29 cellular contexts compared by ENCODE assay signal in genomic region chr10:9140373-9140772, GRCh38.
"Had no signal": no experiment of that assay in that cellular context is flagged by ENCODE, and none has a peak within 500 bp of the region (broad histone marks: within the 10 kb centered on the region; RNA-seq: fewer than 3 reads in every experiment).

No MANE protein-coding gene starts in this region.

- H3K9me3 Mint-ChIP-seq: activated CD4-positive, alpha-beta memory T cell treated with anti-CD3 and anti-CD28 coated beads, Interleukin-2, amount 10 ng/mL, durations not matched to agents 7 days and 5 days; activated CD4-positive, alpha-beta T cell treated with anti-CD3 and anti-CD28 coated beads, Interleukin-2, amount 10 ng/mL, durations not matched to agents 24 days and 14 days; activated naive CD4-positive, alpha-beta T cell treated with anti-CD3 and anti-CD28 coated beads, Interleukin-2, amount 50 U/mL, for 72 hours; central memory CD8-positive, alpha-beta T cell; effector memory CD8-positive, alpha-beta T cell; nephron progenitor cell had no signal

- H3K4me3 ChIP-seq: ascending aorta, breast epithelium, colonic mucosa, dorsolateral prefrontal cortex, esophagus squamous epithelium, gastroesophageal sphincter, heart left ventricle, pancreas, right lobe of liver, smooth muscle cell had no signal

- H3K27me3 ChIP-seq: ascending aorta, breast epithelium, colonic mucosa, esophagus squamous epithelium, heart left ventricle, pancreas, right lobe of liver had no signal

- H3K27ac Mint-ChIP-seq: activated CD4-positive, alpha-beta memory T cell treated with anti-CD3 and anti-CD28 coated beads, Interleukin-2, amount 10 ng/mL, durations not matched to agents 7 days and 5 days; activated CD4-positive, alpha-beta T cell treated with anti-CD3 and anti-CD28 coated beads, Interleukin-2, amount 10 ng/mL, durations not matched to agents 24 days and 14 days; activated CD8-positive, alpha-beta memory T cell treated with anti-CD3 and anti-CD28 coated beads, Interleukin-2, amount 10 ng/mL, durations not matched to agents 7 days and 5 days; activated naive CD4-positive, alpha-beta T cell treated with anti-CD3 and anti-CD28 coated beads, Interleukin-2, amount 50 U/mL, for 72 hours; effector memory CD8-positive, alpha-beta T cell; nephron progenitor cell; stimulated activated naive B cell treated with anti-CD40 and anti-IgM and Interleukin-4, amounts not matched to agents 10 μg/mL and 1 μg/mL and 100 μg/mL, for 72 hours; T-helper 2 cell treated with Interferon-gamma antibody and Interleukin-4, amounts not matched to agents 5 μg/mL and 100 μg/mL, for 36 hours; type B pancreatic cell had no signal

- H3K27me3 Mint-ChIP-seq: activated CD4-positive, alpha-beta memory T cell treated with anti-CD3 and anti-CD28 coated beads, Interleukin-2, amount 10 ng/mL, durations not matched to agents 7 days and 5 days; activated CD4-positive, alpha-beta T cell treated with anti-CD3 and anti-CD28 coated beads, Interleukin-2, amount 10 ng/mL, durations not matched to agents 24 days and 14 days; activated CD8-positive, alpha-beta memory T cell treated with anti-CD3 and anti-CD28 coated beads, Interleukin-2, amount 10 ng/mL, durations not matched to agents 7 days and 5 days had no signal

- H3K4me1 Mint-ChIP-seq: activated CD4-positive, alpha-beta memory T cell treated with anti-CD3 and anti-CD28 coated beads, Interleukin-2, amount 10 ng/mL, durations not matched to agents 7 days and 5 days; activated CD8-positive, alpha-beta memory T cell treated with anti-CD3 and anti-CD28 coated beads, Interleukin-2, amount 10 ng/mL, durations not matched to agents 7 days and 5 days; central memory CD8-positive, alpha-beta T cell; stimulated activated naive B cell treated with anti-CD40 and anti-IgM and Interleukin-4, amounts not matched to agents 10 μg/mL and 1 μg/mL and 100 μg/mL, for 72 hours had no signal

- H3K36me3 ChIP-seq: ascending aorta, breast epithelium, colonic mucosa, esophagus squamous epithelium, gastroesophageal sphincter, heart left ventricle, pancreas, right lobe of liver had no signal

- DNase-seq: activated CD4-positive, alpha-beta memory T cell treated with anti-CD3 and anti-CD28 coated beads, Interleukin-2, amount 10 ng/mL, durations not matched to agents 7 days and 5 days; activated CD4-positive, alpha-beta T cell treated with anti-CD3 and anti-CD28 coated beads, Interleukin-2, amount 10 ng/mL, durations not matched to agents 24 days and 14 days; activated CD8-positive, alpha-beta memory T cell treated with anti-CD3 and anti-CD28 coated beads, Interleukin-2, amount 10 ng/mL, durations not matched to agents 7 days and 5 days; activated gamma-delta T cell treated with Interleukin-2 at 50 U/mL for 16 hours; colonic mucosa; dorsolateral prefrontal cortex; effector memory CD8-positive, alpha-beta T cell; esophagus squamous epithelium; heart left ventricle; left ventricle myocardium superior; mammary epithelial cell; midbrain; nephron progenitor cell; pancreas; right lobe of liver; SK-N-SH; stimulated activated CD4-positive, alpha-beta T cell treated with anti-CD3 and anti-CD28 coated beads, Interleukin-15, amount 100 ng/mL, for 24 hours; stimulated activated CD4-positive, alpha-beta T cell treated with anti-CD3 and anti-CD28 coated beads, Interleukin-2, amount 100 ng/mL, for 48 hours; stimulated activated CD8-positive, alpha-beta memory T cell treated with anti-CD3 and anti-CD28 coated beads, Interleukin-4, amount 100 ng/mL, for 48 hours; stimulated activated naive B cell treated with anti-CD40 and anti-IgM and Interleukin-4, amounts not matched to agents 10 μg/mL and 1 μg/mL and 100 μg/mL, for 72 hours had no signal

- H3K36me3 Mint-ChIP-seq: activated CD8-positive, alpha-beta memory T cell treated with anti-CD3 and anti-CD28 coated beads, Interleukin-2, amount 10 ng/mL, durations not matched to agents 7 days and 5 days; stimulated activated naive B cell treated with anti-CD40 and anti-IgM and Interleukin-4, amounts not matched to agents 10 μg/mL and 1 μg/mL and 100 μg/mL, for 72 hours; type B pancreatic cell had no signal

- H3K9ac ChIP-seq: SK-N-SH had no signal

- H3K27ac ChIP-seq: ascending aorta, breast epithelium, colonic mucosa, dorsolateral prefrontal cortex, esophagus squamous epithelium, gastroesophageal sphincter, heart left ventricle, pancreas, right lobe of liver, VCaP had no signal

- H3K4me2 ChIP-seq: SK-N-SH, smooth muscle cell had no signal

- H3K4me1 ChIP-seq: ascending aorta, breast epithelium, colonic mucosa, esophagus squamous epithelium, gastroesophageal sphincter, heart left ventricle, pancreas, right lobe of liver had no signal

- FAIRE-seq: pancreas had no signal

- H3K9me3 ChIP-seq: ascending aorta, breast epithelium, colonic mucosa, esophagus squamous epithelium, gastroesophageal sphincter, heart left ventricle, pancreas, right lobe of liver, SK-N-SH had no signal

- H3K4me3 Mint-ChIP-seq: activated CD4-positive, alpha-beta memory T cell treated with anti-CD3 and anti-CD28 coated beads, Interleukin-2, amount 10 ng/mL, durations not matched to agents 7 days and 5 days; activated CD4-positive, alpha-beta T cell treated with anti-CD3 and anti-CD28 coated beads, Interleukin-2, amount 10 ng/mL, durations not matched to agents 24 days and 14 days; activated CD8-positive, alpha-beta memory T cell treated with anti-CD3 and anti-CD28 coated beads, Interleukin-2, amount 10 ng/mL, durations not matched to agents 7 days and 5 days; central memory CD8-positive, alpha-beta T cell; effector memory CD8-positive, alpha-beta T cell; nephron progenitor cell; stimulated activated naive B cell treated with anti-CD40 and anti-IgM and Interleukin-4, amounts not matched to agents 10 μg/mL and 1 μg/mL and 100 μg/mL, for 72 hours; T-helper 2 cell treated with Interferon-gamma antibody and Interleukin-4, amounts not matched to agents 5 μg/mL and 100 μg/mL, for 36 hours; type B pancreatic cell had no signal
